8 cellular contexts compared by ENCODE assay signal in the genomic region with DNA sequence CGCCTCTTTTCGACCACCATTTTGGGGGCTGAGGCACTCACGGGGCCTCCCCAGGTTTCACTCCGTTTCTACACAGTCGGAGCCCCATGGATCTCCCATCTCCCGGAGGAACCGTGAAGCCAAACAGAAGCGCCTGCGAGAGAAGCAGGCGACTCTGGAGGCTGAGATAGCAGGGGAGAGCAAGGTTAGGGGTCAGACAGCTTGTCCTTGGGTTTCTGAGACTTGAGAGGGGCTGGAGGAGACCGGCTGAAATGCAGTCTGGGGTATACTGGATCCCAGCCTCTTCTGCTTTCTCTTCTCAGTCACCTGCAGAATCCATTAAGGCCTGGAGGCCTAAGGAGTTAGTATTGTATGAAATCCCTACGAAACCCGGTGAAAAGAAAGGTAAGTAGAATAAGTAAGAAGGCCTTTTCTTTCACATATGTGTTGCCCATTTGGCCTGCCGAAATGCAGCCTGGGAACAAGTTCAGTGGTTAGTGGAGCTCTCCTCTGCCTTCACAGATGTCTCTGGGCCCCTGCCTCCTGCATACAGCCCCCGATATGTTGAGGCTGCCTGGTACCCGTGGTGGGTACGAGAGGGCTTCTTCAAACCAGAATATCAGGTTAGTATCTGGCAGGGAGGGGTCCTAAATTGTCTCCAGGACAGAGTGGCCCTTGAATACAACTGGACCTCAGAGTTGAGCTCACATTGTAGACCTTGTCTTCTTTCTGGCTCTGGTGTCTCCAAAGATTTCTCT. TPM values are rescaled to one million over a fixed set of nuclear protein-coding genes. Genes with fewer than 3 reads are reported as not detected.
DNase-seq lines count a peak whose midpoint lies in the region; ATAC-seq and TF ChIP-seq lines count a peak whose summit lies in the region.
"Had no signal": no experiment of that assay in that cellular context is flagged by ENCODE, and none has a peak within 500 bp of the region (broad histone marks: within the 10 kb centered on the region; RNA-seq: fewer than 3 reads in every experiment).

No MANE protein-coding gene starts in this region.

- TF ChIP-seq CTCF in GM23338 (conservative IDR thresholded peaks at IDR 0.05; ENCODE audit: low read depth in 2 of 2), result no peak
- TF ChIP-seq CTCF in mucosa of descending colon (IDR thresholded peaks at IDR 0.05), result no peak

- peaks cover 15% of the 10 kb centered on the region; the same call in 2 of the 3 replicates for H3K4me1 Mint-ChIP-seq in GM23338
- H3K4me1 Mint-ChIP-seq in activated naive CD8-positive, alpha-beta T cell treated with anti-CD3 and anti-CD28 coated beads, Interleukin-2, amount 50 U/mL, for 24 hours, result peaks cover 30% of the 10 kb centered on the region

- peak overlapping the region; percentile 90; the same call in 1 of the 2 replicates for H3K27ac Mint-ChIP-seq in GM23338
- peak overlapping the region; percentile 95 for H3K27ac Mint-ChIP-seq in activated naive CD8-positive, alpha-beta T cell treated with anti-CD3 and anti-CD28 coated beads, Interleukin-2, amount 50 U/mL, for 24 hours

- H3F3A ChIP-seq in GM23338 (replicated peaks; ENCODE audit: low read depth), result 0 out of 2 replicates have a peak, but pooled peaks cover 17% of the 10 kb centered on the region

- no peaks in the 10 kb centered on the region for H3K79me2 ChIP-seq in GM23338 (replicated peaks; ENCODE audit: insufficient read depth)

- H3K9me3 ChIP-seq in mucosa of descending colon, result no peaks in the 10 kb centered on the region

- peaks cover 66% of the 10 kb centered on the region for H3K36me3 Mint-ChIP-seq in GM23338 (ENCODE audit: low read depth)
- peaks cover 56% of the 10 kb centered on the region for H3K36me3 Mint-ChIP-seq in activated naive CD8-positive, alpha-beta T cell treated with anti-CD3 and anti-CD28 coated beads, Interleukin-2, amount 50 U/mL, for 24 hours (ENCODE audit: low read depth)

- ATAC-seq in GM23338, result peak; percentile 8
- ATAC-seq in activated naive CD8-positive, alpha-beta T cell treated with anti-CD3 and anti-CD28 coated beads, Interleukin-2, amount 50 U/mL, for 24 hours, result no peak
- ATAC-seq in mucosa of descending colon, result peak; percentile 2
- no peak for ATAC-seq in GM19023 (IDR thresholded peaks at IDR 0.05; ENCODE audit: unreplicated experiment)

- DNase-seq in GM23338 (ENCODE audit: low spot score) (no peak), mucosa of descending colon (peak in 1 of 3 donors; percentile 23), NCI-H187 treated with DMSO at 0.1 percent for 48 hours (lab: John Stamatoyannopoulos, UW) (no peak), GF-D8 (lab: John Stamatoyannopoulos, UW) (no peak)
- peak; percentile 21 for DNase-seq in activated naive CD8-positive, alpha-beta T cell treated with anti-CD3 and anti-CD28 coated beads, Interleukin-2, amount 50 U/mL, for 24 hours

- H3K4me3 ChIP-seq in GM23338 (peak overlapping the region; percentile 84), mucosa of descending colon (no peak overlapping the region)

- H3K27me3 Mint-ChIP-seq in GM23338 (ENCODE audit: insufficient read depth, low read depth, poor library complexity), result peaks cover 17% of the 10 kb centered on the region
- no peaks in the 10 kb centered on the region for H3K27me3 Mint-ChIP-seq in activated naive CD8-positive, alpha-beta T cell treated with anti-CD3 and anti-CD28 coated beads, Interleukin-2, amount 50 U/mL, for 24 hours

- H3K4me1 ChIP-seq in GM23338 (ENCODE audit: insufficient read depth) (peaks cover 8% of the 10 kb centered on the region; the same call in 1 of the 2 replicates), mucosa of descending colon (ENCODE audit: low read depth) (peaks cover 15% of the 10 kb centered on the region)

- H2AFZ ChIP-seq in GM23338, result peak overlapping the region; percentile 80; the same call in 1 of the 2 replicates

- H3K27me3 ChIP-seq in GM23338 (ENCODE audit: insufficient read depth), result no peaks in the 10 kb centered on the region

- intact Hi-C loops in mucosa of descending colon (cut with DNase I, micrococcal nuclease), result loop anchor here in 1 of 2 donors (5.0 kb wide), 1 partner anchor 172 kb away; no protein-coding TSS in a partner anchor

- H3K36me3 ChIP-seq in GM23338 (ENCODE audit: insufficient read depth), result peaks cover 7% of the 10 kb centered on the region; the same call in 1 of the 2 replicates
- no peaks in the 10 kb centered on the region for H3K36me3 ChIP-seq in mucosa of descending colon (ENCODE audit: low read depth)

- peak overlapping the region; percentile 97 for H3K4me2 ChIP-seq in GM23338

- H3K4me3 Mint-ChIP-seq in GM23338, result peak overlapping the region; percentile 89
- H3K4me3 Mint-ChIP-seq in activated naive CD8-positive, alpha-beta T cell treated with anti-CD3 and anti-CD28 coated beads, Interleukin-2, amount 50 U/mL, for 24 hours, result peak overlapping the region; percentile 98

- H3K9me2 ChIP-seq in GM23338 (ENCODE audit: insufficient read depth), result no peaks in the 10 kb centered on the region

- no peaks in the 10 kb centered on the region for H4K20me1 ChIP-seq in GM23338 (replicated peaks; ENCODE audit: insufficient read depth)

- H3K27ac ChIP-seq in GM23338 (ENCODE audit: low read depth), result no peak overlapping the region

- H3K9me3 Mint-ChIP-seq in GM23338, result no peaks in the 10 kb centered on the region
- no peaks in the 10 kb centered on the region for H3K9me3 Mint-ChIP-seq in activated naive CD8-positive, alpha-beta T cell treated with anti-CD3 and anti-CD28 coated beads, Interleukin-2, amount 50 U/mL, for 24 hours

TF ChIP-seq in GM23338, 12 proteins besides CTCF, POLR2A, EP300 and RAD21 (continues in another document):
- TF ChIP-seq STAT1 (IDR thresholded peaks at IDR 0.05; ENCODE audit: unreplicated experiment), result no peak
- no peak for TF ChIP-seq ZNF331 (CRISPR knock-in tag; IDR thresholded peaks at IDR 0.05; ENCODE audit: low read depth)
- no peak for TF ChIP-seq NANOG (IDR thresholded peaks at IDR 0.05; ENCODE audit: borderline replicate concordance)
- TF ChIP-seq, protein P1, sequence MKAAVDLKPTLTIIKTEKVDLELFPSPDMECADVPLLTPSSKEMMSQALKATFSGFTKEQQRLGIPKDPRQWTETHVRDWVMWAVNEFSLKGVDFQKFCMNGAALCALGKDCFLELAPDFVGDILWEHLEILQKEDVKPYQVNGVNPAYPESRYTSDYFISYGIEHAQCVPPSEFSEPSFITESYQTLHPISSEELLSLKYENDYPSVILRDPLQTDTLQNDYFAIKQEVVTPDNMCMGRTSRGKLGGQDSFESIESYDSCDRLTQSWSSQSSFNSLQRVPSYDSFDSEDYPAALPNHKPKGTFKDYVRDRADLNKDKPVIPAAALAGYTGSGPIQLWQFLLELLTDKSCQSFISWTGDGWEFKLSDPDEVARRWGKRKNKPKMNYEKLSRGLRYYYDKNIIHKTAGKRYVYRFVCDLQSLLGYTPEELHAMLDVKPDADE (IDR thresholded peaks at IDR 0.05), result no peak
- no peak for TF ChIP-seq EZH2 (IDR thresholded peaks at IDR 0.05; ENCODE audit: low read depth, unreplicated experiment)

RNA-seq across cellular contexts. Expression of a gene that starts 1.0 kb away (rescaled TPM):
- total RNA-seq in GM23338 (2014; rRNA removed; shearing (Covaris generic)), result 34.0 and 36.4 TPM in 2 replicates
- 13.7 and 14.2 TPM in 2 replicates for polyA plus RNA-seq in GM23338 (2016; fragmentation: Nextera tagmentation; extraction: Ambion mirVana)
- 10 to 100 TPM; 20.9 to 27.6 (median 27.3) TPM for total RNA-seq in mucosa of descending colon

RNA-seq across cellular contexts. Expression of a gene that starts 7.0 kb away (rescaled TPM):
- total RNA-seq in GM23338 (2014; rRNA removed; shearing (Covaris generic)), result 32.6 and 46.5 TPM in 2 replicates
- 14.1 and 14.8 TPM in 2 replicates for polyA plus RNA-seq in GM23338 (2016; fragmentation: Nextera tagmentation; extraction: Ambion mirVana)
- 10 to 100 TPM; 17.0 to 25.3 (median 25.0) TPM for total RNA-seq in mucosa of descending colon

RNA-seq across cellular contexts. Expression of a gene that starts 16.9 kb away (rescaled TPM):
- total RNA-seq in GM23338 (2014; rRNA removed; shearing (Covaris generic)), result not detected in 2 replicates
- not detected in 2 replicates for polyA plus RNA-seq in GM23338 (2016; fragmentation: Nextera tagmentation; extraction: Ambion mirVana)
- not detected for total RNA-seq in mucosa of descending colon
- total RNA-seq: subcutaneous adipose tissue had no signal

RNA-seq across cellular contexts. Expression of a gene that starts 25.8 kb away (rescaled TPM):
- total RNA-seq in GM23338 (2014; rRNA removed; shearing (Covaris generic)), result 0.12 TPM in 1 of 2 replicates, not detected in the other
- 0.32 and 0.40 TPM in 2 replicates for polyA plus RNA-seq in GM23338 (2016; fragmentation: Nextera tagmentation; extraction: Ambion mirVana)
- under 1 TPM in 1 of 3 donors, not detected in 2; 0.07 TPM for total RNA-seq in mucosa of descending colon
- total RNA-seq: RPMI7951, subcutaneous adipose tissue had no signal

RNA-seq across cellular contexts. Expression of a gene that starts 30.7 kb away (rescaled TPM):
- total RNA-seq in GM23338 (2014; rRNA removed; shearing (Covaris generic)), result 140 and 154 TPM in 2 replicates
- polyA plus RNA-seq in GM23338 (2016; fragmentation: Nextera tagmentation; extraction: Ambion mirVana), result 58.3 and 71.6 TPM in 2 replicates
- 100 to 1,000 TPM; 145 to 336 (median 271) TPM for total RNA-seq in mucosa of descending colon

Comparison
In these comparisons a context has a peak if more than half of its experiments do, and no peak if none do; other contexts are left out.
1. ATAC-seq: peak in GM23338 (single experiment) and mucosa of descending colon (single experiment); none in activated naive CD8-positive, alpha-beta T cell treated with anti-CD3 and anti-CD28 coated beads, Interleukin-2, amount 50 U/mL, for 24 hours (single experiment) and GM19023 (single experiment).